In genomic region chr16:67930191-67930590, GRCh38 we compare ENCODE assay signal across 1 cellular context.
TF ChIP-seq lines count a peak whose summit lies in the region.

No MANE protein-coding gene starts in this region.

TF ChIP-seq in GM12878, 131 proteins besides CTCF, POLR2A, EP300 and RAD21:
- TF ChIP-seq STAT1 (conservative IDR thresholded peaks at IDR 0.05) (no peak), ELK1 (IDR thresholded peaks at IDR 0.05; ENCODE audit: low read depth, low read length) (no peak), TBL1XR1 (IDR thresholded peaks at IDR 0.05; ENCODE audit: low read depth, low read length) (no peak), SMAD1 (IDR thresholded peaks at IDR 0.05; ENCODE audit: low read depth, partially characterized antibody) (no peak), EED (IDR thresholded peaks at IDR 0.05; ENCODE audit: low read depth) (no peak), E4F1 (IDR thresholded peaks at IDR 0.05; ENCODE audit: borderline replicate concordance, partially characterized antibody) (no peak), MEF2A (IDR thresholded peaks at IDR 0.05; ENCODE audit: insufficient read depth, low read depth, low read length) (no peak), RB1 (IDR thresholded peaks at IDR 0.05; ENCODE audit: borderline replicate concordance) (no peak), ZSCAN29 (IDR thresholded peaks at IDR 0.05) (no peak), ZNF384 (IDR thresholded peaks at IDR 0.05; ENCODE audit: borderline replicate concordance, low read depth, low read length) (no peak)
TF ChIP-seq in GM12878: peak in this region for 0.
